In the genomic region with DNA sequence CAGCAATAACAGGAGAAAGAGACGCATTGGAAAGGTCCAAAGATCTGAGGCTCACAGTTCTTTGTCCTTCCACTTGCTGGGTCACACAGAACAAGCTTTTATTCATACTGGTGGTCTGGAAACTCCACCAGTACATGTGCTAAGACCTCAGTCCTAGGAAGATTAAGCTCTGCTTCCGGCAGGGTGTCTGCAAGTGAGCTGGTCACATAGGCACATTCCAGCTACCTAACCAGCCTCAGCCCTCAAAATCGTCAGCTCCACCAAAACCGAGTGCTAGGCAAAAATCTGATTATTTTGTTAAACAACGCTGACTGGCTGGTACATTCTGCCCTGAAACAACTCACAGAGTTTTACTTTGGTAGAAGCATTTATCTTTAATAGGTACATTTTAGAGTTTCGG, we compare ENCODE assay signal across 17 cellular contexts. TPM values are rescaled to one million over a fixed set of nuclear protein-coding genes. Genes with fewer than 3 reads are reported as not detected.
DNase-seq lines count a peak whose midpoint lies in the region; ATAC-seq lines count a peak whose summit lies in the region.
"Had no signal": no experiment of that assay in that cellular context is flagged by ENCODE, and none has a peak within 500 bp of the region (broad histone marks: within the 10 kb centered on the region; RNA-seq: fewer than 3 reads in every experiment).

No MANE protein-coding gene starts in this region.

- peaks cover 24 to 47% (median 34%) of the 10 kb centered on the region in 4 donors for H3K4me1 Mint-ChIP-seq in CD4-positive, CD25-positive, alpha-beta regulatory T cell
- peaks cover 80% of the 10 kb centered on the region for H3K4me1 Mint-ChIP-seq in activated CD8-positive, alpha-beta T cell treated with anti-CD3 and anti-CD28 coated beads, Interleukin-2, amount 10 ng/mL, durations not matched to agents 7 days and 5 days (ENCODE audit: low read depth)

- no peak overlapping the region for H3K4me3 Mint-ChIP-seq in CD4-positive, CD25-positive, alpha-beta regulatory T cell
- peak overlapping the region; percentile 29 for H3K4me3 Mint-ChIP-seq in activated CD8-positive, alpha-beta T cell treated with anti-CD3 and anti-CD28 coated beads, Interleukin-2, amount 10 ng/mL, durations not matched to agents 7 days and 5 days
- H3K4me3 Mint-ChIP-seq: WTC11 had no signal

- peaks cover 48% of the 10 kb centered on the region for H3K36me3 Mint-ChIP-seq in CD4-positive, CD25-positive, alpha-beta regulatory T cell
- H3K36me3 Mint-ChIP-seq in activated CD8-positive, alpha-beta T cell treated with anti-CD3 and anti-CD28 coated beads, Interleukin-2, amount 10 ng/mL, durations not matched to agents 7 days and 5 days (ENCODE audit: low read depth): peaks cover 89% of the 10 kb centered on the region
- H3K36me3 Mint-ChIP-seq: WTC11 had no signal

- peak overlapping the region; percentile 3 for H3K4me3 ChIP-seq in CD4-positive, CD25-positive, alpha-beta regulatory T cell (ENCODE audit: low read depth, low read length)

- peak overlapping the region in 2 of 3 donors; percentile 52 to 70 for H3K27ac Mint-ChIP-seq in CD4-positive, CD25-positive, alpha-beta regulatory T cell
- H3K27ac Mint-ChIP-seq in activated CD8-positive, alpha-beta T cell treated with anti-CD3 and anti-CD28 coated beads, Interleukin-2, amount 10 ng/mL, durations not matched to agents 7 days and 5 days: peak overlapping the region; percentile 79
- H3K27ac Mint-ChIP-seq: progenitor cell of endocrine pancreas, WTC11 had no signal

- no peak for DNase-seq in CD4-positive, CD25-positive, alpha-beta regulatory T cell
- DNase-seq in activated CD8-positive, alpha-beta T cell treated with anti-CD3 and anti-CD28 coated beads, Interleukin-2, amount 10 ng/mL, durations not matched to agents 7 days and 5 days: no peak
- DNase-seq in kidney glomerular epithelial cell (lab: John Stamatoyannopoulos, UW) (peak; percentile 83), NCI-H510A (lab: John Stamatoyannopoulos, UW) (no peak), nucleus accumbens (lab: John Stamatoyannopoulos, UW) (no peak), NCI-H1105 (lab: John Stamatoyannopoulos, UW) (no peak), caudate nucleus (lab: John Stamatoyannopoulos, UW) (no peak)
- DNase-seq: activated gamma-delta T cell treated with Interleukin-2 at 50 U/mL for 16 hours; KBM-7; midbrain; NCI-H1694; stimulated activated CD4-positive, alpha-beta T cell treated with anti-CD3 and anti-CD28 coated beads, Interleukin-1b, Interleukin-23, amount 100 ng/mL, for 48 hours had no signal

- H3K36me3 ChIP-seq in CD4-positive, CD25-positive, alpha-beta regulatory T cell (ENCODE audit: control insufficient read depth, insufficient read depth, low read length): peaks cover 24% of the 10 kb centered on the region

- CTCF ChIA-PET in activated CD8-positive, alpha-beta T cell treated with anti-CD3 and anti-CD28 coated beads, Interleukin-2, amount 10 ng/mL, durations not matched to agents 7 days and 5 days (lab: Charles Lee): interaction anchor here (1.1 to 3.8 kb wide), 6 partner anchors 12 to 46 kb away, joined by 3 to 26 read pairs (median 8); no protein-coding TSS in a partner anchor

- H3K9me3 Mint-ChIP-seq in CD4-positive, CD25-positive, alpha-beta regulatory T cell: no peaks in the 10 kb centered on the region
- H3K9me3 Mint-ChIP-seq in activated CD8-positive, alpha-beta T cell treated with anti-CD3 and anti-CD28 coated beads, Interleukin-2, amount 10 ng/mL, durations not matched to agents 7 days and 5 days (ENCODE audit: insufficient read depth): no peaks in the 10 kb centered on the region

- H3K27ac ChIP-seq in CD4-positive, CD25-positive, alpha-beta regulatory T cell (ENCODE audit: insufficient read depth, low read length, poor library complexity, severe bottlenecking): no peak overlapping the region
- no peak overlapping the region for H3K27ac ChIP-seq in caudate nucleus (ENCODE audit: low read depth, low read length)
- H3K27ac ChIP-seq: C4-2B had no signal

- H3K4me1 ChIP-seq in CD4-positive, CD25-positive, alpha-beta regulatory T cell (ENCODE audit: control insufficient read depth, insufficient read depth, low read length, poor library complexity, severe bottlenecking): peaks cover 12% of the 10 kb centered on the region

- POLR2A ChIA-PET in activated CD8-positive, alpha-beta T cell treated with anti-CD3 and anti-CD28 coated beads, Interleukin-2, amount 10 ng/mL, durations not matched to agents 7 days and 5 days (lab: Charles Lee): interaction anchor here (0.9 to 3.3 kb wide), 6 partner anchors 11 to 282 kb away, joined by 3 to 15 read pairs (median 12); no protein-coding TSS in a partner anchor

- H3K27me3 ChIP-seq in CD4-positive, CD25-positive, alpha-beta regulatory T cell (ENCODE audit: control insufficient read depth, insufficient read depth, low read length): no peaks in the 10 kb centered on the region

- ATAC-seq in CD4-positive, CD25-positive, alpha-beta regulatory T cell (ENCODE audit: low read depth in 2 of 2): no peak
- peak; percentile 26 for ATAC-seq in GM18861 (IDR thresholded peaks at IDR 0.05; ENCODE audit: unreplicated experiment)
- no peak for ATAC-seq in activated CD8-positive, alpha-beta T cell treated with anti-CD3 and anti-CD28 coated beads, Interleukin-2, amount 10 ng/mL, durations not matched to agents 7 days and 5 days
- ATAC-seq: WTC11 had no signal

- H3K9me3 ChIP-seq in CD4-positive, CD25-positive, alpha-beta regulatory T cell (ENCODE audit: control insufficient read depth in 2 of 2, low read length in 2 of 2): no peaks in the 10 kb centered on the region

- H3K27me3 Mint-ChIP-seq in CD4-positive, CD25-positive, alpha-beta regulatory T cell: no peaks in the 10 kb centered on the region
- H3K27me3 Mint-ChIP-seq in activated CD8-positive, alpha-beta T cell treated with anti-CD3 and anti-CD28 coated beads, Interleukin-2, amount 10 ng/mL, durations not matched to agents 7 days and 5 days (ENCODE audit: low read depth): no peaks in the 10 kb centered on the region

RNA-seq across cellular contexts. Expression of a gene that starts 2.2 kb away (rescaled TPM):
- total RNA-seq in CD4-positive, CD25-positive, alpha-beta regulatory T cell: 0.27 TPM
- polyA plus RNA-seq in CD4-positive, CD25-positive, alpha-beta regulatory T cell: under 1 TPM in 3 of 4 donors, not detected in 1; 0.15 to 1.00 (median 0.80) TPM
- under 1 TPM; 0.68 to 0.74 TPM for total RNA-seq in activated CD8-positive, alpha-beta T cell treated with anti-CD3 and anti-CD28 coated beads, Interleukin-2, amount 10 ng/mL, durations not matched to agents 7 days and 5 days
- total RNA-seq: progenitor cell of endocrine pancreas, SK-MEL-5 had no signal

RNA-seq across cellular contexts. Expression of a gene that starts 50.9 kb away (rescaled TPM):
- total RNA-seq in CD4-positive, CD25-positive, alpha-beta regulatory T cell: 125 TPM
- polyA plus RNA-seq in CD4-positive, CD25-positive, alpha-beta regulatory T cell: 100 to 1,000 TPM; 104 to 149 (median 130) TPM
- total RNA-seq in activated CD8-positive, alpha-beta T cell treated with anti-CD3 and anti-CD28 coated beads, Interleukin-2, amount 10 ng/mL, durations not matched to agents 7 days and 5 days: 100 to 1,000 TPM; 293 to 303 TPM
- total RNA-seq: progenitor cell of endocrine pancreas had no signal
